In genomic region chr4:40173470-40173875, GRCh38 we compare ENCODE assay signal across 10 cellular contexts. TPM values are rescaled to one million over a fixed set of nuclear protein-coding genes. Genes with fewer than 3 reads are reported as not detected.
DNase-seq lines count a peak whose midpoint lies in the region; ATAC-seq, FAIRE-seq and TF ChIP-seq lines count a peak whose summit lies in the region.
"Had no signal": no experiment of that assay in that cellular context is flagged by ENCODE, and none has a peak within 500 bp of the region (broad histone marks: within the 10 kb centered on the region; RNA-seq: fewer than 3 reads in every experiment).

No MANE protein-coding gene starts in this region.

- H3K36me3 ChIP-seq in GM12878 (ENCODE audit: control insufficient read depth in 2 of 2, insufficient read depth in 2 of 2, low read length in 1 of 2) = no peaks in the 10 kb centered on the region
- no peaks in the 10 kb centered on the region for H3K36me3 ChIP-seq in ovary
- H3K36me3 ChIP-seq in pancreas = no peaks in the 10 kb centered on the region

- no peak for TF ChIP-seq RAD21 in GM12878 (IDR thresholded peaks at IDR 0.05; ENCODE audit: insufficient read depth, low read depth, low read length)

- no TSS peak for BruUV-seq in GM12878 (replicated peaks; lab: Mats Ljungman, UMichigan)

- H3K4me1 ChIP-seq in GM12878 (ENCODE audit: control insufficient read depth, insufficient read depth, low read length) (peaks cover 21% of the 10 kb centered on the region), ovary (ENCODE audit: insufficient read depth) (no peaks in the 10 kb centered on the region), pancreas (peaks cover 0 to 6% (median 0%) of the 10 kb centered on the region in 3 donors)

- in situ Hi-C loops in GM13977 (cut with MboI; ENCODE audit: low pct_unique_long_range_greater_than_20kb, low sequenced_read_pairs, unreplicated experiment) (no loop called here), GM12878 (cut with MboI) (no loop called here)

- H3K79me2 ChIP-seq in GM12878 (ENCODE audit: control insufficient read depth, insufficient read depth, low read length) = no peaks in the 10 kb centered on the region

- no peaks in the 10 kb centered on the region for H3K27me3 ChIP-seq in GM12878 (replicated peaks in 1 of 2; ENCODE audit: control insufficient read depth in 2 of 2, insufficient read depth in 2 of 2, low read length in 1 of 2)
- H3K27me3 ChIP-seq in ovary = no peaks in the 10 kb centered on the region
- no peaks in the 10 kb centered on the region for H3K27me3 ChIP-seq in pancreas

- peak overlapping the region; percentile 64 for H3K4me2 ChIP-seq in GM12878 (ENCODE audit: control insufficient read depth, insufficient read depth)

- TF ChIP-seq CTCF in GM13977 (IDR thresholded peaks at IDR 0.05; ENCODE audit: extremely low read depth, insufficient read depth, missing control alignments) (no peak), GM12878 (IDR thresholded peaks at IDR 0.05 in 2 of 3, conservative IDR thresholded peaks at IDR 0.05 in 1 of 3; ENCODE audit: control insufficient read depth in 2 of 3, extremely low read depth in 1 of 3, insufficient read depth in 1 of 3, low read depth in 3 of 3, low read length in 3 of 3) (no peak), ovary (IDR thresholded peaks at IDR 0.05) (no peak), pancreas (IDR thresholded peaks at IDR 0.05) (no peak)

- 8% methylated on average over 4 of the region's 4 CpGs for WGBS in GM12878 (ENCODE audit: insufficient coverage, insufficient replicate concordance, low lambda C conversion rate, missing lambda C conversion rate)
- WGBS in ovary, 3 donors = 30 to 50% (median 43%) methylated on average over 4 of the region's 4 CpGs
- WGBS in pancreas, 2 donors = 46 to 58% methylated on average over 4 of the region's 4 CpGs

- POLR2A ChIA-PET in GM12878 (lab: Charles Lee) = no interaction called here

- CTCF ChIA-PET in GM12878 (lab: Yijun Ruan, JAX) = interaction anchor here (0.6 to 1.0 kb wide), 2 partner anchors 12 to 21 kb away, joined by 3 read pairs; no protein-coding TSS in a partner anchor

- SMC1A ChIA-PET in GM12878 (lab: Charles Lee; ENCODE audit: uncharacterized antibody, unreplicated experiment) = interaction anchor here (0.7 to 1.8 kb wide), 4 partner anchors 10 to 774 kb away, joined by 3 to 10 read pairs (median 3); no protein-coding TSS in a partner anchor

- no peak overlapping the region for H3K4me3 ChIP-seq in GM12878
- H3K4me3 ChIP-seq in ovary = no peak overlapping the region
- no peak overlapping the region for H3K4me3 ChIP-seq in pancreas

- H3K27ac ChIP-seq in GM12878 (ENCODE audit: control insufficient read depth, insufficient read depth) (peak overlapping the region; percentile 45), ovary (no peak overlapping the region), pancreas (no peak overlapping the region)

- H2AFZ ChIP-seq in GM12878 (ENCODE audit: control insufficient read depth, low read depth, low read length) = peak overlapping the region; percentile 87

- ATAC-seq in GM21360 (IDR thresholded peaks at IDR 0.05; ENCODE audit: unreplicated experiment) = peak; percentile 68
- ATAC-seq in HG03280 (IDR thresholded peaks at IDR 0.05; ENCODE audit: unreplicated experiment) = peak; percentile 71
- ATAC-seq in GM12878 = peak; percentile 82
- ATAC-seq in pancreas = no peak

- H3K9ac ChIP-seq in GM12878 (ENCODE audit: control insufficient read depth, insufficient read depth, low read length) = peak overlapping the region; percentile 7; the same call in 1 of the 2 replicates

- DNase-seq in GM13977 (ENCODE audit: low spot score) = peak; percentile 42
- DNase-seq in GM12878 (ENCODE audit: low read depth, low spot score) = no peak
- no peak for DNase-seq in NCI-H526 treated with DMSO at 0.1 percent for 48 hours (lab: John Stamatoyannopoulos, UW)
- DNase-seq in ovary = no peak
- DNase-seq in pancreas = no peak
- no peak for DNase-seq in head of caudate nucleus
- DNase-seq: IMR-90, RPMI8226 had no signal

- peak; percentile 47 for TF ChIP-seq POLR2A in GM12878 (IDR thresholded peaks at IDR 0.05; ENCODE audit: low read depth, low read length)
- no peak for TF ChIP-seq POLR2A in ovary (IDR thresholded peaks at IDR 0.05)

- FAIRE-seq in GM12878 (lab: Jason Lieb, UNC) (peak; percentile 74), pancreas (lab: Jason Lieb, UNC) (no peak)

- RAD21 ChIA-PET in GM12878 (lab: Charles Lee; ENCODE audit: unreplicated experiment) = no interaction called here

- intact Hi-C loops in GM12878 (cut with micrococcal nuclease; ENCODE audit: unreplicated experiment) = no loop called here
- intact Hi-C loops in ovary (cut with DNase I) = no loop called here
- intact Hi-C loops in pancreas (cut with DNase I) = no loop called here
- intact Hi-C loops in head of caudate nucleus (cut with DNase I) = no loop called here

- TF ChIP-seq EP300 in GM12878 (IDR thresholded peaks at IDR 0.05; ENCODE audit: borderline replicate concordance in 1 of 2, control insufficient read depth in 1 of 2, low read depth in 2 of 2, low read length in 2 of 2) (no peak), ovary (IDR thresholded peaks at IDR 0.05) (no peak)

- H3K9me3 ChIP-seq in GM12878 (replicated peaks; ENCODE audit: control insufficient read depth, insufficient read depth, low read length) = no peaks in the 10 kb centered on the region
- H3K9me3 ChIP-seq in ovary = peaks cover 0 to 6% of the 10 kb centered on the region in 2 donors
- no peaks in the 10 kb centered on the region for H3K9me3 ChIP-seq in pancreas

- no peaks in the 10 kb centered on the region for H4K20me1 ChIP-seq in GM12878 (ENCODE audit: control insufficient read depth, insufficient read depth)

TF ChIP-seq in GM12878, 131 proteins besides CTCF, POLR2A, EP300 and RAD21 (continues in another document):
- no peak for TF ChIP-seq LARP7 (IDR thresholded peaks at IDR 0.05)
- peak; percentile 12 for TF ChIP-seq SKIL (IDR thresholded peaks at IDR 0.05; ENCODE audit: low read depth, poor library complexity, severe bottlenecking)
- peak; percentile 83; the same call in 2 of the 3 replicates for TF ChIP-seq POU2F2 (IDR thresholded peaks at IDR 0.05; ENCODE audit: borderline replicate concordance, low read depth, low read length)
- peak; percentile 34 to 41; a peak in 1 of 4 replicates for TF ChIP-seq IKZF2 (IDR thresholded peaks at IDR 0.05)
- 0 out of 2 replicates have a peak, but pooled peaks have one; percentile 24 for TF ChIP-seq IKZF1 (conservative IDR thresholded peaks at IDR 0.05)
- TF ChIP-seq ETV6 (conservative IDR thresholded peaks at IDR 0.05 in 1 of 2, IDR thresholded peaks at IDR 0.05 in 1 of 2; ENCODE audit: borderline replicate concordance in 1 of 2, low read depth in 1 of 2) = 0 out of 4 replicates have a peak, but pooled peaks of 1 of the 2 experiments have one; percentile 30
- TF ChIP-seq POLR2AphosphoS5 (IDR thresholded peaks at IDR 0.05; ENCODE audit: low read length) = peak; percentile 54; the same call in 1 of the 2 replicates
- TF ChIP-seq TAF1 (IDR thresholded peaks at IDR 0.05; ENCODE audit: borderline replicate concordance, low read depth, low read length) = peak; percentile 36; the same call in 1 of the 2 replicates
- no peak for TF ChIP-seq KDM1A (IDR thresholded peaks at IDR 0.05; ENCODE audit: borderline replicate concordance)
- TF ChIP-seq MXI1 (IDR thresholded peaks at IDR 0.05; ENCODE audit: low read depth, low read length) = no peak
- TF ChIP-seq RUNX3 (IDR thresholded peaks at IDR 0.05; ENCODE audit: low read length) = no peak

RNA-seq across cellular contexts. Expression of gene RHOH, which starts 23.4 kb away (rescaled TPM):
- 89.6 and 93.8 TPM in 2 replicates for total RNA-seq in GM12878 (2013; cell fraction: nucleolus; rRNA removed)
- total RNA-seq in GM12878 (2014; rRNA removed) (47.2 and 49.3 TPM in 2 replicates), GM12878 (2014; rRNA removed; fragmentation: Illumina TruSeq; extraction: Trizol) (46.5 and 48.1 TPM in 2 replicates), GM12878 (2021) (64.5 and 65.7 TPM in 2 replicates), ovary (1 to 10 TPM in 4 of 7 donors, under 1 TPM in 3; 0.56 to 3.2 (median 1.0) TPM), pancreas (1 to 10 TPM in 3 of 6 donors, under 1 TPM in 3; 0.08 to 1.8 (median 0.85) TPM)
- polyA plus RNA-seq in GM12878 (2011; ENCODE audit: low read depth) = 44.8 TPM
- polyA plus RNA-seq in GM12878 (2011; rRNA removed) (120 and 128 TPM in 2 replicates), GM12878 (2014; fragmentation: Illumina TruSeq; extraction: Trizol) (51.9 and 67.1 TPM in 2 replicates), GM12878 (2014; fragmentation: Nextera tagmentation; extraction: Ambion mirVana) (10 to 100 TPM; 48.9 to 78.4 TPM), GM12878 (2014; rRNA removed) (48.4 and 49.5 TPM in 2 replicates), GM12878 (2016; fragmentation: Nextera tagmentation; extraction: Ambion mirVana) (10 to 100 TPM; 63.8 to 64.4 TPM), ovary (under 1 TPM; 0.31 to 0.98 TPM), pancreas (under 1 TPM; 0.09 to 0.11 TPM)
- polyA plus RNA-seq in GM12878 (2011; cell fraction: cytosol; rRNA removed) = 117 and 119 TPM in 2 replicates
- polyA plus RNA-seq in GM12878 (2011; cell fraction: nucleus; rRNA removed) = 75.7 and 87.1 TPM in 2 replicates
- polyA plus RNA-seq in GM12878 (2012) = 56.8 and 82.4 TPM in 2 replicates
- 176 and 260 TPM in 2 replicates for polyA minus RNA-seq in GM12878 (2011; rRNA and poly(A)+ RNA removed)
- polyA minus RNA-seq in GM12878 (2011; cell fraction: cytosol; rRNA and poly(A)+ RNA removed) = 56.8 and 63.4 TPM in 2 replicates
- polyA minus RNA-seq in GM12878 (2011; cell fraction: nucleus; rRNA and poly(A)+ RNA removed) = 91.3 and 105 TPM in 2 replicates
- total RNA-seq: IMR-90 had no signal
- polyA plus RNA-seq: IMR-90 had no signal

Comparison
In these comparisons a context has a peak if more than half of its experiments do, and no peak if none do; other contexts are left out.
1. ATAC-seq: peak in GM21360 (single experiment), HG03280 (single experiment) and GM12878 (single experiment); none in pancreas (0 of 4).
2. RNA of gene RHOH, which starts 23.4 kb away (total RNA-seq): 46.5 to 93.8 TPM in GM12878; 0.56 to 3.2 TPM in ovary and 0.08 to 1.8 TPM in pancreas; every median in the first group is over 10 times any median in the second.